2 cellular contexts compared by ENCODE assay signal in genomic region chr11:127259118-127259517, GRCh38.
TF ChIP-seq lines count a peak whose summit lies in the region.

No MANE protein-coding gene starts in this region.

TF ChIP-seq in SK-N-SH, 30 proteins besides CTCF, POLR2A, EP300 and RAD21 (continued from another document):
- TF ChIP-seq, protein P1, sequence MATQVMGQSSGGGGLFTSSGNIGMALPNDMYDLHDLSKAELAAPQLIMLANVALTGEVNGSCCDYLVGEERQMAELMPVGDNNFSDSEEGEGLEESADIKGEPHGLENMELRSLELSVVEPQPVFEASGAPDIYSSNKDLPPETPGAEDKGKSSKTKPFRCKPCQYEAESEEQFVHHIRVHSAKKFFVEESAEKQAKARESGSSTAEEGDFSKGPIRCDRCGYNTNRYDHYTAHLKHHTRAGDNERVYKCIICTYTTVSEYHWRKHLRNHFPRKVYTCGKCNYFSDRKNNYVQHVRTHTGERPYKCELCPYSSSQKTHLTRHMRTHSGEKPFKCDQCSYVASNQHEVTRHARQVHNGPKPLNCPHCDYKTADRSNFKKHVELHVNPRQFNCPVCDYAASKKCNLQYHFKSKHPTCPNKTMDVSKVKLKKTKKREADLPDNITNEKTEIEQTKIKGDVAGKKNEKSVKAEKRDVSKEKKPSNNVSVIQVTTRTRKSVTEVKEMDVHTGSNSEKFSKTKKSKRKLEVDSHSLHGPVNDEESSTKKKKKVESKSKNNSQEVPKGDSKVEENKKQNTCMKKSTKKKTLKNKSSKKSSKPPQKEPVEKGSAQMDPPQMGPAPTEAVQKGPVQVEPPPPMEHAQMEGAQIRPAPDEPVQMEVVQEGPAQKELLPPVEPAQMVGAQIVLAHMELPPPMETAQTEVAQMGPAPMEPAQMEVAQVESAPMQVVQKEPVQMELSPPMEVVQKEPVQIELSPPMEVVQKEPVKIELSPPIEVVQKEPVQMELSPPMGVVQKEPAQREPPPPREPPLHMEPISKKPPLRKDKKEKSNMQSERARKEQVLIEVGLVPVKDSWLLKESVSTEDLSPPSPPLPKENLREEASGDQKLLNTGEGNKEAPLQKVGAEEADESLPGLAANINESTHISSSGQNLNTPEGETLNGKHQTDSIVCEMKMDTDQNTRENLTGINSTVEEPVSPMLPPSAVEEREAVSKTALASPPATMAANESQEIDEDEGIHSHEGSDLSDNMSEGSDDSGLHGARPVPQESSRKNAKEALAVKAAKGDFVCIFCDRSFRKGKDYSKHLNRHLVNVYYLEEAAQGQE (IDR thresholded peaks at IDR 0.05; ENCODE audit: low read depth, low read length): no peak
- no peak for TF ChIP-seq FOXM1 (IDR thresholded peaks at IDR 0.05; ENCODE audit: low read depth)
- TF ChIP-seq TCF12 (IDR thresholded peaks at IDR 0.05): no peak
TF ChIP-seq in SK-N-SH: peak in this region for 0.

TF ChIP-seq in SK-N-SH treated with all-trans-retinoic acid at 6 μM for 48 hours, 23 proteins besides CTCF, POLR2A, EP300 and RAD21 (continued from another document):
- TF ChIP-seq ZFP30 (CRISPR knock-in tag; IDR thresholded peaks at IDR 0.05): no peak
- no peak for TF ChIP-seq POU6F1 (CRISPR knock-in tag; IDR thresholded peaks at IDR 0.05; ENCODE audit: borderline replicate concordance, low read depth)
- TF ChIP-seq ZNF70 (CRISPR knock-in tag; IDR thresholded peaks at IDR 0.05): no peak
- TF ChIP-seq ZNF8 (CRISPR knock-in tag; IDR thresholded peaks at IDR 0.05): no peak
